Comparison of ENCODE assay signal across 16 cellular contexts in genomic region chr7:79770053-79770452, GRCh38.
DNase-seq lines count a peak whose midpoint lies in the region; TF ChIP-seq lines count a peak whose summit lies in the region.
"Had no signal": no experiment of that assay in that cellular context is flagged by ENCODE, and none has a peak within 500 bp of the region (broad histone marks: within the 10 kb centered on the region; RNA-seq: fewer than 3 reads in every experiment).

No MANE protein-coding gene starts in this region.

- no peaks in the 10 kb centered on the region for H3K4me1 Mint-ChIP-seq in immature natural killer cell

- no peaks in the 10 kb centered on the region for H3K36me3 ChIP-seq in smooth muscle cell (ENCODE audit: low read depth)
- H3K36me3 ChIP-seq: BLaER1 treated with 17β-estradiol and CSF1 and Interleukin-3, amounts not matched to agents 10 nM and 100 nM had no signal

- no peak overlapping the region for H3K4me3 Mint-ChIP-seq in immature natural killer cell

- peak overlapping the region; percentile 40 for H2AFZ ChIP-seq in smooth muscle cell (ENCODE audit: low read depth)

- H3K27ac ChIP-seq in smooth muscle cell (ENCODE audit: low read depth) = no peak overlapping the region
- H3K27ac ChIP-seq: 22Rv1; BLaER1 treated with 17β-estradiol and CSF1 and Interleukin-3, amounts not matched to agents 10 nM and 100 nM had no signal

- H3K4me1 ChIP-seq in smooth muscle cell (ENCODE audit: low read depth) = no peaks in the 10 kb centered on the region

- H3K27me3 Mint-ChIP-seq in immature natural killer cell (ENCODE audit: low read depth in 3 of 3) = no peaks in the 10 kb centered on the region

- H4K20me1 ChIP-seq in smooth muscle cell (ENCODE audit: low read depth) = no peaks in the 10 kb centered on the region
- H4K20me1 ChIP-seq: BLaER1 treated with 17β-estradiol and CSF1 and Interleukin-3, amounts not matched to agents 10 nM and 100 nM had no signal

- peaks cover 0 to 34% (median 19%) of the 10 kb centered on the region in 6 donors for H3K9me3 Mint-ChIP-seq in immature natural killer cell

- no peak overlapping the region for H3K9ac ChIP-seq in smooth muscle cell (ENCODE audit: low read depth)
- H3K9ac ChIP-seq: BLaER1 treated with 17β-estradiol and CSF1 and Interleukin-3, amounts not matched to agents 10 nM and 100 nM had no signal

- no peak overlapping the region for H3K27ac Mint-ChIP-seq in immature natural killer cell

- no peak overlapping the region for H3K4me2 ChIP-seq in smooth muscle cell
- H3K4me2 ChIP-seq: BLaER1 treated with 17β-estradiol and CSF1 and Interleukin-3, amounts not matched to agents 10 nM and 100 nM had no signal

- no peak overlapping the region for H3K4me3 ChIP-seq in smooth muscle cell
- H3K4me3 ChIP-seq: BLaER1 treated with 17β-estradiol and CSF1 and Interleukin-3, amounts not matched to agents 10 nM and 100 nM had no signal

- DNase-seq in NCI-H748 (lab: John Stamatoyannopoulos, UW; ENCODE audit: unreplicated experiment) = peak; percentile 16
- DNase-seq in NCI-H748 treated with DMSO at 0.1 percent for 48 hours (lab: John Stamatoyannopoulos, UW) = no peak
- peak; percentile 44 for DNase-seq in amniotic epithelial cell (ENCODE audit: low read depth)
- DNase-seq in foreskin melanocyte = peak; percentile 52
- DNase-seq in smooth muscle cell (lab: John Stamatoyannopoulos, UW; ENCODE audit: unreplicated experiment) = no peak
- DNase-seq in NCI-H146 (lab: John Stamatoyannopoulos, UW) = no peak
- DNase-seq in activated naive CD4-positive, alpha-beta T cell (lab: John Stamatoyannopoulos, UW) = no peak
- DNase-seq in immature natural killer cell = no peak
- DNase-seq: DMS153, H7, Kasumi-1, NCI-H2029 treated with DMSO at 0.1 percent for 48 hours, NCI-H526, SHP77 had no signal

- no peaks in the 10 kb centered on the region for H3K9me3 ChIP-seq in smooth muscle cell (replicated peaks; ENCODE audit: low read depth)

- no peaks in the 10 kb centered on the region for H3K27me3 ChIP-seq in smooth muscle cell (ENCODE audit: low read depth)
- H3K27me3 ChIP-seq: BLaER1 treated with 17β-estradiol and CSF1 and Interleukin-3, amounts not matched to agents 10 nM and 100 nM had no signal

- 90% methylated on average over 2 of the region's 2 CpGs for WGBS in smooth muscle cell (ENCODE audit: low lambda C conversion rate)

- no peaks in the 10 kb centered on the region for H3K79me2 ChIP-seq in smooth muscle cell (ENCODE audit: low read depth)

- H3F3A ChIP-seq in smooth muscle cell (ENCODE audit: low read depth) = no peaks in the 10 kb centered on the region

- no peak for TF ChIP-seq CTCF in smooth muscle cell (IDR thresholded peaks at IDR 0.05; ENCODE audit: borderline replicate concordance, insufficient read depth, poor library complexity, severe bottlenecking)

- no peaks in the 10 kb centered on the region for H3K36me3 Mint-ChIP-seq in immature natural killer cell

Comparison
In these comparisons a context has a peak if more than half of its experiments do, and no peak if none do; other contexts are left out.
1. DNase-seq: peak in NCI-H748 (single experiment), amniotic epithelial cell (single experiment) and foreskin melanocyte (single experiment); none in NCI-H748 treated with DMSO at 0.1 percent for 48 hours (single experiment), smooth muscle cell (single experiment), NCI-H146 (single experiment), activated naive CD4-positive, alpha-beta T cell (0 of 4) and immature natural killer cell (0 of 3).